37 cellular contexts compared by ENCODE assay signal in the genomic region with DNA sequence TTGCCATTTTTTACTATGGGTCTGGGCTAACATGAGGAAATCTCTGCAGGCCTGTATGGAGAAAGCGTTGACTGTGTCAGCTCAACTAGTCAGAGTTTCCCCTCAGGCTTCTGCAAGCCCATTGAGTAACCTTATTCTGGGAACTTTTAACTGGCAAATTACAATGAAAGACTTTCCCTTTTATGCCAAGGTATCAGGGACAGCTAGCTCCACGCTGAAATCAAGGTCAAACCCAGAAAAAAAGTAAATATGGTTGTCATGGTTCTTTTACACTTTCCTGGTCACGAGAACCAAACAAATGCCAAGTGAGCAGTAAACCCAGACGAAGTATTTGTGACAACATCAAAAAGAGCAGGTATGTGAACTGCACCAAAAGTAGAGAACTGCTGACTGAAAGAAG.
"Had no signal": no experiment of that assay in that cellular context is flagged by ENCODE, and none has a peak within 500 bp of the region (broad histone marks: within the 10 kb centered on the region; RNA-seq: fewer than 3 reads in every experiment).

No MANE protein-coding gene starts in this region.

- H3K4me1 Mint-ChIP-seq: activated B cell treated with CpG ODN at 0.5 μM for 24 hours; activated T-helper 17 cell treated with anti-CD3 and anti-CD28 coated beads, Interleukin-2, amount 50 U/mL, for 72 hours had no signal

- FAIRE-seq: RCC 7860 had no signal

- H3K27ac ChIP-seq: brain microvascular endothelial cell, PC-9, RWPE1, VCaP had no signal

- H3K4me3 Mint-ChIP-seq: activated B cell treated with CpG ODN at 0.5 μM for 24 hours; activated CD4-positive, alpha-beta memory T cell treated with anti-CD3 and anti-CD28 coated beads for 36 hours; activated naive CD8-positive, alpha-beta T cell treated with anti-CD3 and anti-CD28 coated beads, Interleukin-2, amount 10 ng/mL, durations not matched to agents 7 days and 5 days; activated T-cell treated with anti-CD3 and anti-CD28 coated beads, Interleukin-2, amount 50 U/mL, for 72 hours; activated T-helper 17 cell treated with anti-CD3 and anti-CD28 coated beads, Interleukin-2, amount 50 U/mL, for 72 hours; IgD-negative memory B cell; T-cell; T-helper 17 cell had no signal

- H3K4me3 ChIP-seq: MG63, PC-9 had no signal

- DNase-seq: activated B cell treated with CpG ODN at 0.5 μM for 24 hours; activated CD4-positive, alpha-beta memory T cell treated with anti-CD3 and anti-CD28 coated beads for 36 hours; activated CD4-positive, alpha-beta T cell treated with anti-CD3 and anti-CD28 coated beads for 4 hours; activated CD4-positive, alpha-beta T cell treated with anti-CD3 and anti-CD28 coated beads, Interleukin-2, amount 50 U/mL, for 1 hour; activated CD4-positive, CD25-positive, alpha-beta regulatory T cell treated with anti-CD3 and anti-CD28 coated beads, Interleukin-2, amount 50 U/mL, for 72 hours; activated CD8-positive, alpha-beta memory T cell treated with anti-CD3 and anti-CD28 coated beads, Interleukin-2, amount 50 U/mL, for 4 hours; activated effector memory CD4-positive, alpha-beta T cell treated with anti-CD3 and anti-CD28 coated beads, Interleukin-2, amount 50 U/mL, for 16 hours; activated naive CD4-positive, alpha-beta T cell; activated naive CD4-positive, alpha-beta T cell treated with anti-CD3 and anti-CD28 coated beads, Interleukin-2, amount 50 U/mL, for 16 hours; activated naive CD8-positive, alpha-beta T cell treated with anti-CD3 and anti-CD28 coated beads, Interleukin-2, amount 10 ng/mL, durations not matched to agents 7 days and 5 days; activated T-cell treated with anti-CD3 and anti-CD28 coated beads for 4 hours; activated T-cell treated with anti-CD3 and anti-CD28 coated beads, Interleukin-2, amount 50 U/mL, for 72 hours; anterior cingulate cortex; brain microvascular endothelial cell; Kasumi-1; KBM-7; MG63; MV-4-11; NCI-H1092; NCI-H1436 treated with DMSO at 0.1 percent for 48 hours; NCI-H1694 treated with DMSO at 0.1 percent for 48 hours; NCI-H2029; NCI-H345; NCI-H524 treated with DMSO at 0.1 percent for 48 hours; NCI-H748 treated with DMSO at 0.1 percent for 48 hours; NK-92 treated with Interleukin-12 subunit alpha and Interleukin-12 subunit beta, amount 100 ng/mL, for 24 hours; PC-9; SIG-M5; T-cell; T-helper 17 cell had no signal

- ATAC-seq: activated T-cell treated with anti-CD3 and anti-CD28 coated beads, Interleukin-2, amount 50 U/mL, for 72 hours; activated T-helper 17 cell treated with anti-CD3 and anti-CD28 coated beads, Interleukin-2, amount 50 U/mL, for 72 hours; Right ventricle myocardium inferior; SK-N-SH treated with all-trans-retinoic acid at 6 μM for 48 hours; T-cell; T-helper 17 cell had no signal

- H3K27me3 Mint-ChIP-seq: activated B cell treated with CpG ODN at 0.5 μM for 24 hours; activated CD4-positive, alpha-beta memory T cell treated with anti-CD3 and anti-CD28 coated beads for 36 hours; activated naive CD8-positive, alpha-beta T cell treated with anti-CD3 and anti-CD28 coated beads, Interleukin-2, amount 10 ng/mL, durations not matched to agents 7 days and 5 days; activated T-helper 17 cell treated with anti-CD3 and anti-CD28 coated beads, Interleukin-2, amount 50 U/mL, for 72 hours; IgD-negative memory B cell; T-cell; T-helper 17 cell had no signal

- H3K27ac Mint-ChIP-seq: activated B cell treated with CpG ODN at 0.5 μM for 24 hours; activated CD4-positive, alpha-beta memory T cell treated with anti-CD3 and anti-CD28 coated beads for 36 hours; activated T-cell treated with anti-CD3 and anti-CD28 coated beads, Interleukin-2, amount 50 U/mL, for 72 hours; activated T-helper 17 cell treated with anti-CD3 and anti-CD28 coated beads, Interleukin-2, amount 50 U/mL, for 72 hours; IgD-negative memory B cell; T-cell; T-helper 17 cell had no signal

- H3K9me3 ChIP-seq: MG63 had no signal

- H3K9me3 Mint-ChIP-seq: activated B cell treated with CpG ODN at 0.5 μM for 24 hours; activated CD4-positive, alpha-beta memory T cell treated with anti-CD3 and anti-CD28 coated beads for 36 hours; activated naive CD8-positive, alpha-beta T cell treated with anti-CD3 and anti-CD28 coated beads, Interleukin-2, amount 10 ng/mL, durations not matched to agents 7 days and 5 days; activated T-cell treated with anti-CD3 and anti-CD28 coated beads, Interleukin-2, amount 50 U/mL, for 72 hours; activated T-helper 17 cell treated with anti-CD3 and anti-CD28 coated beads, Interleukin-2, amount 50 U/mL, for 72 hours; IgD-negative memory B cell; T-cell had no signal

- H3K27me3 ChIP-seq: brain microvascular endothelial cell, MG63 had no signal
